In genomic region chr1:93738075-93738622, GRCh38 we compare ENCODE assay signal across 15 cellular contexts. TPM values are rescaled to one million over a fixed set of nuclear protein-coding genes. Genes with fewer than 3 reads are reported as not detected.
DNase-seq lines count a peak whose midpoint lies in the region; ATAC-seq, FAIRE-seq and TF ChIP-seq lines count a peak whose summit lies in the region.
"Had no signal": no experiment of that assay in that cellular context is flagged by ENCODE, and none has a peak within 500 bp of the region (broad histone marks: within the 10 kb centered on the region; RNA-seq: fewer than 3 reads in every experiment).

No MANE protein-coding gene starts in this region.

- no peak overlapping the region for H3K9ac ChIP-seq in adipocyte (ENCODE audit: low read length)

- H3K9me3 ChIP-seq in adipocyte (ENCODE audit: control insufficient read depth, low read length), result no peaks in the 10 kb centered on the region
- H3K9me3 ChIP-seq: BE2C had no signal

- H3K27ac ChIP-seq in ACC112 (ENCODE audit: low read depth, low read length) (peak overlapping the region; percentile 84), foreskin keratinocyte (peak overlapping the region; percentile 91)

- H3K27ac Mint-ChIP-seq in HFFc6, result peak overlapping the region; percentile 98

- peak; percentile 85 for ATAC-seq in foreskin keratinocyte
- no peak for ATAC-seq in HG03039 (IDR thresholded peaks at IDR 0.05; ENCODE audit: unreplicated experiment)
- no peak for ATAC-seq in GM21515 (IDR thresholded peaks at IDR 0.05; ENCODE audit: unreplicated experiment)

- no peak for TF ChIP-seq CTCF in HFFc6 (IDR thresholded peaks at IDR 0.05)
- TF ChIP-seq CTCF in foreskin keratinocyte (conservative IDR thresholded peaks at IDR 0.05), result peak; percentile 29
- TF ChIP-seq CTCF in D721Med (IDR thresholded peaks at IDR 0.05; ENCODE audit: insufficient read depth, missing control alignments), result no peak

- H3K36me3 ChIP-seq in ACC112 (ENCODE audit: insufficient read depth, low read length) (no peaks in the 10 kb centered on the region), adipocyte (ENCODE audit: control insufficient read depth, insufficient read depth, low read length, severe bottlenecking) (no peaks in the 10 kb centered on the region)
- H3K36me3 ChIP-seq: BE2C had no signal

- H2AFZ ChIP-seq in ACC112 (ENCODE audit: low read length, unreplicated experiment), result no peak overlapping the region

- H3K9me3 Mint-ChIP-seq in HFFc6, result peaks cover 11% of the 10 kb centered on the region; the same call in 1 of the 2 replicates

- peaks cover 10% of the 10 kb centered on the region for H3K36me3 Mint-ChIP-seq in HFFc6 (ENCODE audit: low read depth)

- peaks cover 46% of the 10 kb centered on the region for H3K4me1 ChIP-seq in ACC112 (ENCODE audit: control insufficient read depth, insufficient read depth, low read length, unreplicated experiment)
- H3K4me1 ChIP-seq in adipocyte (ENCODE audit: control insufficient read depth, insufficient read depth, low read length), result peaks cover 50% of the 10 kb centered on the region
- peaks cover 40% of the 10 kb centered on the region for H3K4me1 ChIP-seq in foreskin keratinocyte

- peaks cover 69% of the 10 kb centered on the region for H3K4me1 Mint-ChIP-seq in HFFc6 (ENCODE audit: low read depth)

- FAIRE-seq in D721Med (lab: Jason Lieb, UNC), result no peak

- peak overlapping the region; percentile 69 for H3K4me3 Mint-ChIP-seq in HFFc6

- DNase-seq in HFFc6, result peak; percentile 97
- DNase-seq in adipocyte (ENCODE audit: low read depth), result peak; percentile 70
- peak; percentile 99 for DNase-seq in foreskin keratinocyte
- no peak for DNase-seq in activated CD4-positive, alpha-beta T cell treated with anti-CD3 and anti-CD28 coated beads for 1 hour
- no peak for DNase-seq in D721Med (ENCODE audit: insufficient read length, low spot score)
- DNase-seq: activated CD8-positive, alpha-beta memory T cell treated with anti-CD3 and anti-CD28 coated beads for 24 hours; GDM1; left cardiac atrium; NCI-H526; occipital lobe; stimulated activated naive CD4-positive, alpha-beta T cell treated with Interleukin-2 at 50 U/mL for 16 hours had no signal

- H3K27me3 ChIP-seq in ACC112 (ENCODE audit: insufficient read depth, low read length) (no peaks in the 10 kb centered on the region), adipocyte (replicated peaks; ENCODE audit: control insufficient read depth, insufficient read depth, low read length) (no peaks in the 10 kb centered on the region), foreskin keratinocyte (no peaks in the 10 kb centered on the region)
- H3K27me3 ChIP-seq: BE2C had no signal

- H3K27me3 Mint-ChIP-seq in HFFc6 (ENCODE audit: insufficient read depth), result peaks cover 1% of the 10 kb centered on the region; the same call in 1 of the 2 replicates

- H3K4me3 ChIP-seq in ACC112 (ENCODE audit: low read depth, low read length) (no peak overlapping the region), adipocyte (ENCODE audit: low read length) (no peak overlapping the region)

- no peaks in the 10 kb centered on the region for H3K79me2 ChIP-seq in ACC112 (ENCODE audit: control insufficient read depth, insufficient read depth, low read length, unreplicated experiment)

RNA-seq across cellular contexts. Expression of gene BCAR3, which starts 56.5 kb away (rescaled TPM):
- total RNA-seq in HFFc6 (2021; fragmentation: NEBNext Ultra II Directional; extraction: Animal tissue kit (Norgen Biotek cat#: 25700)), result 10 to 100 TPM; 24.4 to 55.1 (median 26.2) TPM
- total RNA-seq in foreskin keratinocyte, result 138 and 139 TPM in 2 replicates
- 71.2 and 80.6 TPM in 2 replicates for polyA plus RNA-seq in foreskin keratinocyte

Comparison
In these comparisons a context has a peak if more than half of its experiments do, and no peak if none do; other contexts are left out.
1. DNase-seq: peak in HFFc6 (single experiment), adipocyte (single experiment) and foreskin keratinocyte (2 of 2); none in activated CD4-positive, alpha-beta T cell treated with anti-CD3 and anti-CD28 coated beads for 1 hour (single experiment) and D721Med (single experiment).